22 cellular contexts compared by ENCODE assay signal in genomic region chr6:143180860-143181259, GRCh38.
"Had no signal": no experiment of that assay in that cellular context is flagged by ENCODE, and none has a peak within 500 bp of the region (broad histone marks: within the 10 kb centered on the region; RNA-seq: fewer than 3 reads in every experiment).

No MANE protein-coding gene starts in this region.

- H3K4me3 ChIP-seq: body of pancreas, cardiac muscle cell, right atrium auricular region, spleen, testis had no signal

- H3K4me1 ChIP-seq: body of pancreas, parathyroid adenoma, testis had no signal

- H3K9me3 ChIP-seq: body of pancreas, right atrium auricular region, testis had no signal

- H3K27me3 ChIP-seq: body of pancreas, cardiac muscle cell, right atrium auricular region, spleen, testis had no signal

- ATAC-seq: activated CD8-positive, alpha-beta memory T cell treated with anti-CD3 and anti-CD28 coated beads, Interleukin-2, amount 10 ng/mL, durations not matched to agents 7 days and 5 days; activated CD8-positive, alpha-beta T cell treated with anti-CD3 and anti-CD28 coated beads, Interleukin-2, amount 10 ng/mL, durations not matched to agents 7 days and 5 days; activated naive CD4-positive, alpha-beta T cell treated with anti-CD3 and anti-CD28 coated beads, Interleukin-2, amount 50 U/mL, for 72 hours; activated T-cell treated with anti-CD3 and anti-CD28 coated beads, Interleukin-2, amount 50 U/mL, for 72 hours; body of pancreas; esophagus mucosa; left colon; naive thymus-derived CD4-positive, alpha-beta T cell had no signal

- DNase-seq: activated B cell treated with CpG ODN at 0.5 μM for 24 hours; activated CD8-positive, alpha-beta memory T cell treated with anti-CD3 and anti-CD28 coated beads, Interleukin-2, amount 10 ng/mL, durations not matched to agents 7 days and 5 days; activated CD8-positive, alpha-beta T cell treated with anti-CD3 and anti-CD28 coated beads, Interleukin-2, amount 10 ng/mL, durations not matched to agents 7 days and 5 days; activated naive CD4-positive, alpha-beta T cell; activated T-cell treated with anti-CD3 and anti-CD28 coated beads, Interleukin-2, amount 50 U/mL, for 72 hours; anterior cingulate cortex; body of pancreas; glutamatergic neuron; hippocampal formation; kidney; left colon; naive thymus-derived CD4-positive, alpha-beta T cell; spleen; stimulated activated naive CD4-positive, alpha-beta T cell treated with Interleukin-2 at 50 U/mL for 16 hours; T-helper 1 cell; testis; trophoblast cell had no signal

- H3K27ac ChIP-seq: body of pancreas, cardiac muscle cell, parathyroid adenoma, right atrium auricular region, spleen, testis had no signal

- H3K36me3 ChIP-seq: cardiac muscle cell, right atrium auricular region had no signal
